16 cellular contexts compared by ENCODE assay signal in genomic region chr6:141472550-141472949, GRCh38.
A peak's percentile ranks its signal among the peaks of the same experiment; 100 is the strongest.
DNase-seq lines count a peak whose midpoint lies in the region; ATAC-seq and TF ChIP-seq lines count a peak whose summit lies in the region.
"Had no signal": no experiment of that assay in that cellular context is flagged by ENCODE, and none has a peak within 500 bp of the region (broad histone marks: within the 10 kb centered on the region; RNA-seq: fewer than 3 reads in every experiment).

No MANE protein-coding gene starts in this region.

- H3K23ac ChIP-seq in neuronal stem cell (ENCODE audit: low read depth, low read length, poor library complexity) = no peak overlapping the region

- no peak overlapping the region for H4K91ac ChIP-seq in neuronal stem cell (ENCODE audit: low read depth, low read length, poor library complexity)

- no peak overlapping the region for H3K4me2 ChIP-seq in neuronal stem cell (ENCODE audit: insufficient read depth, low read length, poor library complexity, severe bottlenecking)
- H3K4me2 ChIP-seq: A549, KMS-11 had no signal

- no peak for TF ChIP-seq CTCF in WTC11 (IDR thresholded peaks at IDR 0.05)

- DNase-seq in WTC11 (ENCODE audit: low spot score) (no peak), neuronal stem cell (ENCODE audit: low spot score) (no peak), NCI-H1417 (lab: John Stamatoyannopoulos, UW) (no peak), nucleus accumbens (lab: John Stamatoyannopoulos, UW) (no peak)
- DNase-seq: BE2C; CD8-positive, alpha-beta memory T cell; DMS79; EL; H7 had no signal

- peak; percentile 52 for ATAC-seq in GM18909 (IDR thresholded peaks at IDR 0.05; ENCODE audit: poor library complexity, unreplicated experiment)
- peak; percentile 54 for ATAC-seq in WTC11
- ATAC-seq in GM21515 (IDR thresholded peaks at IDR 0.05; ENCODE audit: unreplicated experiment) = no peak
- no peak for ATAC-seq in HG02642 (IDR thresholded peaks at IDR 0.05; ENCODE audit: poor library complexity, unreplicated experiment)
- ATAC-seq: A549 had no signal

- H3K36me3 ChIP-seq in HUES6 (ENCODE audit: control insufficient read depth, insufficient read depth, low read length) (no peaks in the 10 kb centered on the region; the same call in 1 of the 2 replicates), neuronal stem cell (replicated peaks in 1 of 2; ENCODE audit: control insufficient read depth in 2 of 2, insufficient read depth in 2 of 2, low read length in 2 of 2) (peaks cover 0 to 2% of the 10 kb centered on the region in 2 donors)
- H3K36me3 ChIP-seq: BE2C had no signal

- H3K4me3 Mint-ChIP-seq in WTC11 = no peak overlapping the region
- H3K4me3 Mint-ChIP-seq: CD8-positive, alpha-beta memory T cell had no signal

- H3K9ac ChIP-seq in HUES6 (ENCODE audit: low read length) (no peak overlapping the region), neuronal stem cell (ENCODE audit: low read depth, low read length, poor library complexity) (no peak overlapping the region)
- H3K9ac ChIP-seq: KMS-11 had no signal

- H2BK5ac ChIP-seq in neuronal stem cell (ENCODE audit: low read length) = no peak overlapping the region

- peaks cover 82% of the 10 kb centered on the region for H3K36me3 Mint-ChIP-seq in WTC11

- no peak overlapping the region for H4K8ac ChIP-seq in neuronal stem cell (ENCODE audit: low read depth, low read length)

- no peaks in the 10 kb centered on the region for H3K79me1 ChIP-seq in neuronal stem cell (ENCODE audit: low read depth, low read length)

- POLR2A ChIA-PET in WTC11 (lab: Charles Lee) = no interaction called here

- H3K4me1 ChIP-seq in HUES6 (ENCODE audit: control insufficient read depth, insufficient read depth, low read length) (peaks cover 17% of the 10 kb centered on the region), neuronal stem cell (ENCODE audit: control insufficient read depth in 2 of 2, insufficient read depth in 1 of 2, low read depth in 1 of 2, low read length in 2 of 2) (peaks cover 5 to 12% of the 10 kb centered on the region in 2 donors)
- H3K4me1 ChIP-seq: A549, BE2C had no signal

- peaks cover 45% of the 10 kb centered on the region for H3K4me1 Mint-ChIP-seq in WTC11

- H3K27me3 Mint-ChIP-seq in WTC11 (ENCODE audit: low read depth) = no peaks in the 10 kb centered on the region; the same call in 1 of the 2 replicates
- H3K27me3 Mint-ChIP-seq: CD8-positive, alpha-beta memory T cell had no signal

- no peak overlapping the region for H3K4me3 ChIP-seq in HUES6 (ENCODE audit: low read depth, low read length)
- no peak overlapping the region for H3K4me3 ChIP-seq in neuronal stem cell (ENCODE audit: low read length in 2 of 2)
- H3K4me3 ChIP-seq: A549 had no signal

- CTCF ChIA-PET in WTC11 (lab: Charles Lee) = interaction anchor here (1.5 kb wide), 1 partner anchor 12 kb away, joined by 3 read pairs; no protein-coding TSS in a partner anchor

- peak overlapping the region; percentile 20 for H2AFZ ChIP-seq in neuronal stem cell (ENCODE audit: low read length)

- H3K14ac ChIP-seq in neuronal stem cell (ENCODE audit: low read length) = no peak overlapping the region

- H3K9me3 Mint-ChIP-seq in WTC11 = peaks cover 77% of the 10 kb centered on the region

- H3K9me3 ChIP-seq in HUES6 (ENCODE audit: control insufficient read depth, insufficient read depth, low read depth, low read length) = peaks cover 27% of the 10 kb centered on the region
- H3K9me3 ChIP-seq in neuronal stem cell (replicated peaks in 1 of 2; ENCODE audit: control insufficient read depth in 2 of 2, insufficient read depth in 1 of 2, low read depth in 1 of 2, low read length in 2 of 2) = peaks cover 0 to 5% of the 10 kb centered on the region in 2 donors
- H3K9me3 ChIP-seq: A549, BE2C had no signal

- H2AK5ac ChIP-seq in neuronal stem cell (ENCODE audit: low read depth, low read length) = no peak overlapping the region

- no peak overlapping the region for H3K18ac ChIP-seq in neuronal stem cell (ENCODE audit: low read length)

- no peak overlapping the region for H2BK12ac ChIP-seq in neuronal stem cell (ENCODE audit: low read length)

- no peak overlapping the region for H3K4ac ChIP-seq in neuronal stem cell (ENCODE audit: low read length)

- H3K27ac Mint-ChIP-seq in WTC11 = peak overlapping the region; percentile 97

- peak overlapping the region; percentile 33; the same call in 1 of the 2 replicates for H3K27ac ChIP-seq in HUES6 (ENCODE audit: low read depth, low read length)
- no peak overlapping the region for H3K27ac ChIP-seq in neuronal stem cell (replicated peaks; ENCODE audit: low read length)
- H3K27ac ChIP-seq: A549, HL-60, KMS-11 had no signal

- H3K27me3 ChIP-seq in HUES6 (ENCODE audit: control insufficient read depth, insufficient read depth, low read length) = no peaks in the 10 kb centered on the region
- no peaks in the 10 kb centered on the region for H3K27me3 ChIP-seq in neuronal stem cell (ENCODE audit: control insufficient read depth in 3 of 3, insufficient read depth in 3 of 3, low read depth in 1 of 3, low read length in 3 of 3)
- H3K27me3 ChIP-seq: BE2C had no signal

- no peak overlapping the region for H2BK120ac ChIP-seq in neuronal stem cell (ENCODE audit: low read depth, low read length)

- H2BK15ac ChIP-seq in neuronal stem cell (ENCODE audit: low read length) = no peak overlapping the region

TF ChIP-seq in WTC11, 78 proteins besides CTCF, POLR2A, EP300 and RAD21:
- TF ChIP-seq ZBTB43 (CRISPR knock-in tag; IDR thresholded peaks at IDR 0.05) = no peak
- TF ChIP-seq ESRRA (CRISPR knock-in tag; IDR thresholded peaks at IDR 0.05; ENCODE audit: borderline replicate concordance) = no peak
- TF ChIP-seq ZMAT4 (CRISPR knock-in tag; IDR thresholded peaks at IDR 0.05) = no peak
- TF ChIP-seq TEAD1 (CRISPR knock-in tag; IDR thresholded peaks at IDR 0.05) = no peak
- TF ChIP-seq SOX15 (CRISPR knock-in tag; IDR thresholded peaks at IDR 0.05) = no peak
- no peak for TF ChIP-seq HMGA2 (CRISPR knock-in tag; IDR thresholded peaks at IDR 0.05)
- no peak for TF ChIP-seq ZNF263 (CRISPR knock-in tag; IDR thresholded peaks at IDR 0.05; ENCODE audit: low read depth)
- TF ChIP-seq GTF2I (CRISPR knock-in tag; conservative IDR thresholded peaks at IDR 0.05) = no peak
- no peak for TF ChIP-seq ARID4B (CRISPR knock-in tag; IDR thresholded peaks at IDR 0.05; ENCODE audit: borderline replicate concordance)
- TF ChIP-seq OVOL2 (CRISPR knock-in tag; IDR thresholded peaks at IDR 0.05; ENCODE audit: borderline replicate concordance) = no peak
TF ChIP-seq in WTC11: peak in this region for 0.

Comparison
In these comparisons a context has a peak if more than half of its experiments do, and no peak if none do; other contexts are left out.
1. ATAC-seq: peak in GM18909 (single experiment) and WTC11 (single experiment); none in GM21515 (single experiment) and HG02642 (single experiment).